Comparison of ENCODE assay signal across 1 cellular context in genomic region chrX:41027388-41027787, GRCh38.
TF ChIP-seq lines count a peak whose summit lies in the region.

No MANE protein-coding gene starts in this region.

TF ChIP-seq in K562, 482 proteins besides CTCF, POLR2A, EP300 and RAD21:
- TF ChIP-seq CBFA2T2 (conservative IDR thresholded peaks at IDR 0.05) (no peak), TOE1 (IDR thresholded peaks at IDR 0.05; ENCODE audit: borderline replicate concordance) (0 out of 2 replicates have a peak, but pooled peaks have one; percentile 36), TOE1 (CRISPR knock-in tag; IDR thresholded peaks at IDR 0.05; ENCODE audit: borderline replicate concordance, low read depth) (no peak), CCAR2 (IDR thresholded peaks at IDR 0.05; ENCODE audit: low read depth, low read length) (no peak), ZNF347 (CRISPR knock-in tag; IDR thresholded peaks at IDR 0.05; ENCODE audit: low read depth) (no peak), ESRRB (CRISPR knock-in tag; IDR thresholded peaks at IDR 0.05; ENCODE audit: borderline replicate concordance) (no peak), RAD51 (IDR thresholded peaks at IDR 0.05; ENCODE audit: borderline replicate concordance, low read depth) (peak; percentile 62; the same call in 1 of the 2 replicates), TFE3 (CRISPR knock-in tag; IDR thresholded peaks at IDR 0.05) (peak; percentile 88)
- TF ChIP-seq, protein P1, sequence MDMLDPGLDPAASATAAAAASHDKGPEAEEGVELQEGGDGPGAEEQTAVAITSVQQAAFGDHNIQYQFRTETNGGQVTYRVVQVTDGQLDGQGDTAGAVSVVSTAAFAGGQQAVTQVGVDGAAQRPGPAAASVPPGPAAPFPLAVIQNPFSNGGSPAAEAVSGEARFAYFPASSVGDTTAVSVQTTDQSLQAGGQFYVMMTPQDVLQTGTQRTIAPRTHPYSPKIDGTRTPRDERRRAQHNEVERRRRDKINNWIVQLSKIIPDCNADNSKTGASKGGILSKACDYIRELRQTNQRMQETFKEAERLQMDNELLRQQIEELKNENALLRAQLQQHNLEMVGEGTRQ (CRISPR knock-in tag; IDR thresholded peaks at IDR 0.05): peak; percentile 19; the same call in 1 of the 2 replicates
- TF ChIP-seq, protein P2, sequence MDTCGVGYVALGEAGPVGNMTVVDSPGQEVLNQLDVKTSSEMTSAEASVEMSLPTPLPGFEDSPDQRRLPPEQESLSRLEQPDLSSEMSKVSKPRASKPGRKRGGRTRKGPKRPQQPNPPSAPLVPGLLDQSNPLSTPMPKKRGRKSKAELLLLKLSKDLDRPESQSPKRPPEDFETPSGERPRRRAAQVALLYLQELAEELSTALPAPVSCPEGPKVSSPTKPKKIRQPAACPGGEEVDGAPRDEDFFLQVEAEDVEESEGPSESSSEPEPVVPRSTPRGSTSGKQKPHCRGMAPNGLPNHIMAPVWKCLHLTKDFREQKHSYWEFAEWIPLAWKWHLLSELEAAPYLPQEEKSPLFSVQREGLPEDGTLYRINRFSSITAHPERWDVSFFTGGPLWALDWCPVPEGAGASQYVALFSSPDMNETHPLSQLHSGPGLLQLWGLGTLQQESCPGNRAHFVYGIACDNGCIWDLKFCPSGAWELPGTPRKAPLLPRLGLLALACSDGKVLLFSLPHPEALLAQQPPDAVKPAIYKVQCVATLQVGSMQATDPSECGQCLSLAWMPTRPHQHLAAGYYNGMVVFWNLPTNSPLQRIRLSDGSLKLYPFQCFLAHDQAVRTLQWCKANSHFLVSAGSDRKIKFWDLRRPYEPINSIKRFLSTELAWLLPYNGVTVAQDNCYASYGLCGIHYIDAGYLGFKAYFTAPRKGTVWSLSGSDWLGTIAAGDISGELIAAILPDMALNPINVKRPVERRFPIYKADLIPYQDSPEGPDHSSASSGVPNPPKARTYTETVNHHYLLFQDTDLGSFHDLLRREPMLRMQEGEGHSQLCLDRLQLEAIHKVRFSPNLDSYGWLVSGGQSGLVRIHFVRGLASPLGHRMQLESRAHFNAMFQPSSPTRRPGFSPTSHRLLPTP (IDR thresholded peaks at IDR 0.05; ENCODE audit: borderline replicate concordance, extremely low read depth, insufficient read length): no peak
